ENCODE assay signal across 1 cellular context in genomic region chr19:49657493-49658138, GRCh38.
TF ChIP-seq lines count a peak whose summit lies in the region.

No MANE protein-coding gene starts in this region.

TF ChIP-seq in K562, 482 proteins besides CTCF, POLR2A, EP300 and RAD21:
- TF ChIP-seq SUPT5H (IDR thresholded peaks at IDR 0.05) (0 out of 2 replicates have a peak, but pooled peaks have one; percentile 15), POLR2B (IDR thresholded peaks at IDR 0.05; ENCODE audit: low read depth, partially characterized antibody) (peak; percentile 20), NFXL1 (CRISPR knock-in tag; IDR thresholded peaks at IDR 0.05) (no peak)
